ENCODE assay signal across 15 cellular contexts in genomic region chr16:77111057-77111456, GRCh38.
"Had no signal": no experiment of that assay in that cellular context is flagged by ENCODE, and none has a peak within 500 bp of the region (broad histone marks: within the 10 kb centered on the region; RNA-seq: fewer than 3 reads in every experiment).

No MANE protein-coding gene starts in this region.

- H3K4me1 Mint-ChIP-seq: memory B cell, natural killer cell, neural crest cell had no signal

- H3K27ac Mint-ChIP-seq: memory B cell, mesothelial cell of epicardium, natural killer cell had no signal

- H3K36me3 Mint-ChIP-seq: memory B cell, mesothelial cell of epicardium, natural killer cell had no signal

- H3K36me3 ChIP-seq: esophagus muscularis mucosa, gastrocnemius medialis, left ventricle myocardium inferior, lower lobe of right lung, ovary, right atrium auricular region had no signal

- H3K4me3 ChIP-seq: esophagus muscularis mucosa, gastrocnemius medialis, left ventricle myocardium inferior, lower lobe of right lung, ovary, right atrium auricular region had no signal

- H3K9me3 ChIP-seq: esophagus muscularis mucosa, gastrocnemius medialis, left ventricle myocardium inferior, lower lobe of right lung, ovary, right atrium auricular region had no signal

- H3K9me3 Mint-ChIP-seq: memory B cell had no signal

- H3K27me3 ChIP-seq: esophagus muscularis mucosa, gastrocnemius medialis, ovary, right atrium auricular region had no signal

- DNase-seq: effector memory CD4-positive, alpha-beta T cell; gastrocnemius medialis; glutamatergic neuron; left ventricle myocardium inferior; lower lobe of right lung; natural killer cell; ovary; small intestine; stimulated activated CD4-positive, alpha-beta T cell treated with anti-CD3 and anti-CD28 coated beads, Interleukin-12 subunit alpha, Interleukin-12 subunit beta, amount 100 ng/mL, for 4 hours; stimulated activated naive CD4-positive, alpha-beta T cell treated with Interleukin-2 at 50 U/mL for 16 hours had no signal

- ATAC-seq: gastrocnemius medialis, lower lobe of right lung, natural killer cell had no signal

- H3K27ac ChIP-seq: esophagus muscularis mucosa, gastrocnemius medialis, left ventricle myocardium inferior, lower lobe of right lung, ovary, right atrium auricular region had no signal

- H3K4me3 Mint-ChIP-seq: memory B cell, mesothelial cell of epicardium, natural killer cell, neural crest cell had no signal

- H3K4me1 ChIP-seq: esophagus muscularis mucosa, gastrocnemius medialis, lower lobe of right lung had no signal
